In the genomic region with DNA sequence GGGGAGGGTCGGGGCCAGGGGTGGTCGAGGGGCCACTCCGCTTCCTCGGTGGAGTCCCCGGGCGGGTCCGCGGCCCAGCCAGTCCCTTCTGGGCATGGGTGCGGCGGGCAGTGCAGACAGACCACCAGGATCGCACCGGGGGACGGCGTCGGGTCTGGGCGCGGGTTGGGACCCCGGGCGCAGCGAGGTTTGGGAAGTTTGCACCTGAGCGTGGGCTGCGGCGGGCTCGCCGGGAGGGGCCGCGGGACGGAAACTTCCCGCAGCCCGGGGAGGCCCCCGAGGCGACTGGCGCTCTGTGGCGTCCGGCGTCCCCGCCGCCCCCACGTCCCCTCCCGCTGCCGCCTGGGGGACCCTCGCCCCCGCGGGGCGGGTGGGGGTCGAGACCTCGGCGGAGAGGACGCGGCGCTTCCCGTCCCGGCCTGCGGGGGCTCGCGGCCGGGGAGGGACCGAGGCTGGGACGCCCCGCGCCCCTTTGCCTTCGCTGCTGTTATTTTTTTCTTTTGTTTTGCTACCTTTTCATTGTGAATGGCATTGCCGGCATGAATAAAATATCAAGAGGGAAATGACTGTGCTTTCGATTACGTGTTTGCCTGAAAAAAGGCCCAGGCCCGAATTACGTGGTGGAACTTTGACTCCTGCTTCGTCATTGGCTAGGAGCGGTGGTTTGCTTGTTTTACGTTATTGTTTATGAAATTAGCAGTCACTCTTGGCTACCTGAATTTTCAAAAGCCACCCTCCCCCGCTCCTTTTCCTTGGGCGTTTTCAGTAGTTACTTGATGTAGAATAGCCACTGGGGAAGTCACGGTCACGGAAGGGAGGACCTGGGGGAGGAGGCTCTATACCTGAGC, we compare ENCODE assay signal across 8 cellular contexts. TPM values are rescaled to one million over a fixed set of nuclear protein-coding genes. Genes with fewer than 3 reads are reported as not detected.
DNase-seq lines count a peak whose midpoint lies in the region; ATAC-seq, FAIRE-seq and TF ChIP-seq lines count a peak whose summit lies in the region.

No MANE protein-coding gene starts in this region.

- H3K4me3 ChIP-seq in SK-N-SH (ENCODE audit: low read depth in 2 of 2, low read length in 1 of 2) = peak overlapping the region; percentile 68 to 88
- peak overlapping the region; percentile 74 to 99 (median 94) for H3K4me3 ChIP-seq in heart left ventricle
- H3K4me3 ChIP-seq in rectal smooth muscle tissue (ENCODE audit: low read length) = peak overlapping the region; percentile 88
- peak overlapping the region; percentile 91 to 93 for H3K4me3 ChIP-seq in vagina

- peak overlapping the region; percentile 92 for H3K4me3 Mint-ChIP-seq in activated naive CD8-positive, alpha-beta T cell treated with anti-CD3 and anti-CD28 coated beads for 36 hours

- 1% methylated on average over 36 of the region's 74 CpGs for WGBS in SK-N-SH (ENCODE audit: low lambda C conversion rate)
- 0 to 1% (median 0%) methylated on average over 50 to 74 of the region's 74 CpGs for WGBS in heart left ventricle, 4 donors

- no peaks in the 10 kb centered on the region for H3K27me3 Mint-ChIP-seq in activated naive CD8-positive, alpha-beta T cell treated with anti-CD3 and anti-CD28 coated beads for 36 hours

- H3F3A ChIP-seq in SK-N-SH (replicated peaks; ENCODE audit: insufficient read depth) = peaks cover 25% of the 10 kb centered on the region

- H3K27me3 ChIP-seq in SK-N-SH (ENCODE audit: insufficient read depth) (no peaks in the 10 kb centered on the region), heart left ventricle (no peaks in the 10 kb centered on the region), rectal smooth muscle tissue (ENCODE audit: control insufficient read depth, insufficient read depth, low read length) (no peaks in the 10 kb centered on the region), vagina (no peaks in the 10 kb centered on the region)

- H4K20me1 ChIP-seq in SK-N-SH (ENCODE audit: insufficient read depth) = peaks cover 19% of the 10 kb centered on the region

- peaks cover 7 to 10% of the 10 kb centered on the region in 2 experiments; a peak in 3 of 4 replicates for H3K4me1 ChIP-seq in SK-N-SH (ENCODE audit: control insufficient read depth in 1 of 2, insufficient read depth in 2 of 2, low read depth in 1 of 2, low read length in 1 of 2)
- H3K4me1 ChIP-seq in heart left ventricle = peaks cover 3 to 47% (median 25%) of the 10 kb centered on the region in 12 donors
- peaks cover 7% of the 10 kb centered on the region for H3K4me1 ChIP-seq in rectal smooth muscle tissue (ENCODE audit: control insufficient read depth, insufficient read depth, low read length)
- H3K4me1 ChIP-seq in vagina = peaks cover 34% of the 10 kb centered on the region

- TF ChIP-seq EP300 in SK-N-SH (IDR thresholded peaks at IDR 0.05; ENCODE audit: borderline replicate concordance in 1 of 2, low read depth in 1 of 2, low read length in 1 of 2) = no peak

- H3K27ac ChIP-seq in SK-N-SH (ENCODE audit: low read depth in 2 of 2, low read length in 1 of 2) (peak overlapping the region; percentile 80 to 84), heart left ventricle (peak overlapping the region; percentile 92 to 98 (median 96)), rectal smooth muscle tissue (ENCODE audit: low read depth, low read length) (peak overlapping the region; percentile 92), vagina (peak overlapping the region; percentile 99)

- TF ChIP-seq POLR2A in heart left ventricle (IDR thresholded peaks at IDR 0.05) (peak in 1 of 2 donors; percentile 10), vagina (IDR thresholded peaks at IDR 0.05) (no peak)

- H2AFZ ChIP-seq in SK-N-SH (ENCODE audit: low read depth) = peak overlapping the region; percentile 91

- peak overlapping the region; percentile 80 for H3K4me2 ChIP-seq in SK-N-SH

- CTCF ChIA-PET in SK-N-SH (lab: Yijun Ruan, JAX) = interaction anchor here (0.6 kb wide), 1 partner anchor 157 kb away, joined by 3 read pairs; no protein-coding TSS in a partner anchor

- H3K9me3 ChIP-seq in SK-N-SH (no peaks in the 10 kb centered on the region), heart left ventricle (no peaks in the 10 kb centered on the region), vagina (no peaks in the 10 kb centered on the region)

- peak overlapping the region; percentile 95 for H3K27ac Mint-ChIP-seq in activated naive CD8-positive, alpha-beta T cell treated with anti-CD3 and anti-CD28 coated beads for 36 hours

- POLR2A ChIA-PET in SK-N-SH (lab: Yijun Ruan, JAX) = no interaction called here

- TF ChIP-seq RAD21 in SK-N-SH (IDR thresholded peaks at IDR 0.05; ENCODE audit: low read length) = no peak

- peaks cover 6% of the 10 kb centered on the region for H3K9me3 Mint-ChIP-seq in activated naive CD8-positive, alpha-beta T cell treated with anti-CD3 and anti-CD28 coated beads for 36 hours

- peak overlapping the region; percentile 97 for H3K9ac ChIP-seq in SK-N-SH
- peak overlapping the region; percentile 88 for H3K9ac ChIP-seq in rectal smooth muscle tissue (ENCODE audit: low read length)

- intact Hi-C loops in heart left ventricle (cut with DNase I) (loop anchor here in 7 of 10 donors (2.0 to 10.0 kb wide), 5 partner anchors 49 to 61 kb away; no protein-coding TSS in a partner anchor), vagina (cut with DNase I) (no loop called here)

- peak; percentile 44 for DNase-seq in Ammon's horn (ENCODE audit: low spot score)
- DNase-seq in GM19239 (ENCODE audit: insufficient read length, low spot score) = peak; percentile 44
- DNase-seq in SK-N-SH = peak; percentile 79
- peak; percentile 86 for DNase-seq in activated naive CD8-positive, alpha-beta T cell treated with anti-CD3 and anti-CD28 coated beads for 36 hours
- peak; percentile 47 to 70 (median 53) for DNase-seq in heart left ventricle
- DNase-seq in vagina (ENCODE audit: extremely low spot score in 2 of 2) = peak in 1 of 2 donors; percentile 88

- ATAC-seq in HG03439 (IDR thresholded peaks at IDR 0.05; ENCODE audit: unreplicated experiment) = peak; percentile 62
- ATAC-seq in heart left ventricle = peak; percentile 7 to 69 (median 34)

- H3K79me2 ChIP-seq in SK-N-SH (ENCODE audit: insufficient read depth) = peaks cover 43% of the 10 kb centered on the region

- H3K36me3 ChIP-seq in SK-N-SH (replicated peaks in 1 of 2; ENCODE audit: control insufficient read depth in 1 of 2, insufficient read depth in 2 of 2, low read length in 1 of 2) (no peaks in the 10 kb centered on the region), heart left ventricle (peaks cover 0 to 3% (median 0%) of the 10 kb centered on the region in 9 donors), rectal smooth muscle tissue (ENCODE audit: control insufficient read depth, insufficient read depth, low read length) (no peaks in the 10 kb centered on the region), vagina (no peaks in the 10 kb centered on the region)

- H3K9me2 ChIP-seq in SK-N-SH = no peaks in the 10 kb centered on the region

- TF ChIP-seq CTCF in SK-N-SH (IDR thresholded peaks at IDR 0.05) (0 out of 2 replicates have a peak, but pooled peaks have one; percentile 24), heart left ventricle (IDR thresholded peaks at IDR 0.05) (peak in 4 of 12 donors; percentile 5 to 20 (median 14)), vagina (IDR thresholded peaks at IDR 0.05) (no peak)

- peak; percentile 92 for FAIRE-seq in GM19239 (lab: Jason Lieb, UNC)

- peaks cover 49% of the 10 kb centered on the region for H3K4me1 Mint-ChIP-seq in activated naive CD8-positive, alpha-beta T cell treated with anti-CD3 and anti-CD28 coated beads for 36 hours

- H3K36me3 Mint-ChIP-seq in activated naive CD8-positive, alpha-beta T cell treated with anti-CD3 and anti-CD28 coated beads for 36 hours = peaks cover 30% of the 10 kb centered on the region

TF ChIP-seq in SK-N-SH, 30 proteins besides CTCF, POLR2A, EP300 and RAD21:
- TF ChIP-seq, protein P1, sequence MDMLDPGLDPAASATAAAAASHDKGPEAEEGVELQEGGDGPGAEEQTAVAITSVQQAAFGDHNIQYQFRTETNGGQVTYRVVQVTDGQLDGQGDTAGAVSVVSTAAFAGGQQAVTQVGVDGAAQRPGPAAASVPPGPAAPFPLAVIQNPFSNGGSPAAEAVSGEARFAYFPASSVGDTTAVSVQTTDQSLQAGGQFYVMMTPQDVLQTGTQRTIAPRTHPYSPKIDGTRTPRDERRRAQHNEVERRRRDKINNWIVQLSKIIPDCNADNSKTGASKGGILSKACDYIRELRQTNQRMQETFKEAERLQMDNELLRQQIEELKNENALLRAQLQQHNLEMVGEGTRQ (IDR thresholded peaks at IDR 0.05; ENCODE audit: borderline replicate concordance, low read depth, low read length) = no peak
- TF ChIP-seq, protein P2, sequence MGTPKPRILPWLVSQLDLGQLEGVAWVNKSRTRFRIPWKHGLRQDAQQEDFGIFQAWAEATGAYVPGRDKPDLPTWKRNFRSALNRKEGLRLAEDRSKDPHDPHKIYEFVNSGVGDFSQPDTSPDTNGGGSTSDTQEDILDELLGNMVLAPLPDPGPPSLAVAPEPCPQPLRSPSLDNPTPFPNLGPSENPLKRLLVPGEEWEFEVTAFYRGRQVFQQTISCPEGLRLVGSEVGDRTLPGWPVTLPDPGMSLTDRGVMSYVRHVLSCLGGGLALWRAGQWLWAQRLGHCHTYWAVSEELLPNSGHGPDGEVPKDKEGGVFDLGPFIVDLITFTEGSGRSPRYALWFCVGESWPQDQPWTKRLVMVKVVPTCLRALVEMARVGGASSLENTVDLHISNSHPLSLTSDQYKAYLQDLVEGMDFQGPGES (IDR thresholded peaks at IDR 0.05; ENCODE audit: low read depth, low read length) = no peak
- peak; percentile 6; the same call in 1 of the 2 replicates for TF ChIP-seq TAF1 (IDR thresholded peaks at IDR 0.05; ENCODE audit: borderline replicate concordance, low read depth, low read length)

RNA-seq across cellular contexts. Expression of a gene that starts 0.7 kb away (rescaled TPM):
- polyA plus RNA-seq in SK-N-SH (2012; rRNA removed) = 31.6 and 31.8 TPM in 2 replicates
- polyA plus RNA-seq in SK-N-SH (2012; cell fraction: cytosol; rRNA removed) = 29.1 and 31.1 TPM in 2 replicates
- 27.0 and 35.2 TPM in 2 replicates for polyA plus RNA-seq in SK-N-SH (2012; cell fraction: nucleus; rRNA removed)
- total RNA-seq in activated naive CD8-positive, alpha-beta T cell treated with anti-CD3 and anti-CD28 coated beads for 36 hours = 10 to 100 TPM; 63.4 to 64.4 TPM
- total RNA-seq in heart left ventricle = 10 to 100 TPM; 27.6 to 44.0 (median 32.7) TPM
- polyA plus RNA-seq in heart left ventricle = 10 to 100 TPM; 15.4 to 30.2 TPM
- 61.4 TPM for total RNA-seq in vagina
